18 cellular contexts compared by ENCODE assay signal in the genomic region with DNA sequence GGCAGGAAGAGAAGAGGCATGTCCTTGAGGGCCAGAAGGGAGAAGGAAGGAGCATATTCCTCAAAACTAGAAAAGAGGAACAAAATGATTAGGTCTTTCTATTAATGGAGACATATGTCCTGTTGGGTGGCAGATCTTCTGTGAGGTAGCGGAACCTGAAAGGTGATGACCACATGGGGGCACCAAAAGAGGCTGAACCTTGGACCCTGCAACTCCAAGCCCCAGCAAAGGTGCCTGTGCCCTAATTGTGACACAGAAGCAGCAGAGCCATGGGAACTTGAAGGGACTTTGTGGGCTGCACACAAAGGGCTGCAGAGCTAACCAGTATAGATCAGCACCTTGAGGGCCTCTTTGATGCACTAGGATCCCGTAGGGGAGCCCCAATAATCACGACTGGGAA.
DNase-seq lines count a peak whose midpoint lies in the region; ATAC-seq, FAIRE-seq and TF ChIP-seq lines count a peak whose summit lies in the region.
"Had no signal": no experiment of that assay in that cellular context is flagged by ENCODE, and none has a peak within 500 bp of the region (broad histone marks: within the 10 kb centered on the region; RNA-seq: fewer than 3 reads in every experiment).

No MANE protein-coding gene starts in this region.

- no peak for FAIRE-seq in urothelium cell line (lab: Jason Lieb, UNC)
- FAIRE-seq: GM12878, GM18507 had no signal

- DNase-seq in GM06990 (ENCODE audit: extremely low read depth, insufficient read length) (no peak), KBM-7 (peak; percentile 1), iPS-NIHi7 (ENCODE audit: extremely low spot score) (peak; percentile 28), T-helper 1 cell (no peak), GM19238 (ENCODE audit: insufficient read length, low spot score) (no peak), urothelium cell line (ENCODE audit: low spot score) (no peak)
- DNase-seq: CD8-positive, alpha-beta memory T cell; DMS79; HCEC 1CT; NCI-H1436 treated with DMSO at 0.1 percent for 48 hours; NCI-H2029 treated with DMSO at 0.1 percent for 48 hours; NCI-H510A treated with DMSO at 0.1 percent for 48 hours; Peyer's patch had no signal

- ATAC-seq in GM21360 (IDR thresholded peaks at IDR 0.05; ENCODE audit: unreplicated experiment): no peak
- ATAC-seq: GM12878, Right ventricle myocardium inferior had no signal

- in situ Hi-C loops in KBM-7 (cut with MboI; ENCODE audit: low pct_unique_long_range_greater_than_20kb, low sequenced_read_pairs): no loop called here

- no peaks in the 10 kb centered on the region for H3K36me3 ChIP-seq in GM06990 (ENCODE audit: control insufficient read depth, insufficient read depth, low read length)
- H3K36me3 ChIP-seq: Peyer's patch had no signal

- H3K27me3 ChIP-seq in GM06990 (replicated peaks; ENCODE audit: control insufficient read depth, insufficient read depth, low read length): no peaks in the 10 kb centered on the region; the same call in 1 of the 2 replicates
- H3K27me3 ChIP-seq: Peyer's patch had no signal

- peak overlapping the region; percentile 85 for H3K27ac ChIP-seq in angular gyrus (ENCODE audit: low read depth, low read length)
- H3K27ac ChIP-seq: Peyer's patch had no signal

- H3K4me3 ChIP-seq in GM06990 (replicated peaks; ENCODE audit: low read depth, low read length): no peak overlapping the region
- H3K4me3 ChIP-seq: GM12878, Peyer's patch had no signal

- peak; percentile 29 for TF ChIP-seq CTCF in GM06990 (IDR thresholded peaks at IDR 0.05; ENCODE audit: insufficient read depth, low read length, poor library complexity, severe bottlenecking)

Comparison
In these comparisons a context has a peak if more than half of its experiments do, and no peak if none do; other contexts are left out.
1. DNase-seq: peak in KBM-7 (single experiment) and iPS-NIHi7 (single experiment); none in GM06990 (single experiment), T-helper 1 cell (0 of 5), GM19238 (single experiment) and urothelium cell line (single experiment).